1 cellular context compared by ENCODE assay signal in genomic region chr6:15247750-15248450, GRCh38.
TF ChIP-seq lines count a peak whose summit lies in the region.

No MANE protein-coding gene starts in this region.

TF ChIP-seq in GM12878, 131 proteins besides CTCF, POLR2A, EP300 and RAD21 (continued from another document and continues in another):
- TF ChIP-seq BCLAF1 (IDR thresholded peaks at IDR 0.05) (no peak), TCF12 (IDR thresholded peaks at IDR 0.05; ENCODE audit: low read depth, low read length) (no peak), BHLHE40 (IDR thresholded peaks at IDR 0.05; ENCODE audit: borderline replicate concordance in 1 of 2, low read depth in 2 of 2, low read length in 1 of 2) (no peak), ESRRA (IDR thresholded peaks at IDR 0.05; ENCODE audit: low read length) (no peak), ELK1 (IDR thresholded peaks at IDR 0.05; ENCODE audit: low read depth, low read length) (no peak), ZNF622 (IDR thresholded peaks at IDR 0.05) (no peak), SMC3 (IDR thresholded peaks at IDR 0.05; ENCODE audit: borderline replicate concordance, low read length) (no peak), EGR1 (IDR thresholded peaks at IDR 0.05; ENCODE audit: borderline replicate concordance in 1 of 2, low read depth in 2 of 2, low read length in 2 of 2) (no peak), SP1 (IDR thresholded peaks at IDR 0.05; ENCODE audit: low read depth, low read length) (no peak), MXI1 (IDR thresholded peaks at IDR 0.05; ENCODE audit: low read depth, low read length) (no peak), IKZF2 (IDR thresholded peaks at IDR 0.05) (peak in 1 of 2 experiments; percentile 26; a peak in 1 of 4 replicates), BCL11A (IDR thresholded peaks at IDR 0.05; ENCODE audit: low read depth, low read length) (no peak), BMI1 (IDR thresholded peaks at IDR 0.05; ENCODE audit: borderline replicate concordance) (no peak), SUZ12 (IDR thresholded peaks at IDR 0.05; ENCODE audit: unreplicated experiment) (no peak), RUNX3 (IDR thresholded peaks at IDR 0.05; ENCODE audit: low read length) (peak; percentile 20; the same call in 1 of the 2 replicates), ZBTB40 (IDR thresholded peaks at IDR 0.05; ENCODE audit: borderline replicate concordance) (no peak), LARP7 (IDR thresholded peaks at IDR 0.05) (peak; percentile 43; the same call in 1 of the 2 replicates), NRF1 (conservative IDR thresholded peaks at IDR 0.05; ENCODE audit: low read depth, low read length) (no peak), MYC (IDR thresholded peaks at IDR 0.05; ENCODE audit: insufficient read depth, insufficient read length, insufficient replicate concordance, low read length, severe bottlenecking) (no peak), YY1 (IDR thresholded peaks at IDR 0.05; ENCODE audit: low read depth, low read length) (no peak), MYB (IDR thresholded peaks at IDR 0.05; ENCODE audit: borderline replicate concordance, low read depth, low read length) (no peak), WRNIP1 (IDR thresholded peaks at IDR 0.05; ENCODE audit: borderline replicate concordance, low read depth, low read length) (no peak), PML (IDR thresholded peaks at IDR 0.05; ENCODE audit: low read length) (no peak), IKZF1 (conservative IDR thresholded peaks at IDR 0.05) (peak; percentile 48), IRF4 (IDR thresholded peaks at IDR 0.05; ENCODE audit: low read depth, low read length) (no peak), FOXM1 (IDR thresholded peaks at IDR 0.05; ENCODE audit: low read depth, low read length) (no peak), TCF3 (IDR thresholded peaks at IDR 0.05; ENCODE audit: borderline replicate concordance, insufficient read depth, low read depth, low read length) (no peak), GABPA (IDR thresholded peaks at IDR 0.05; ENCODE audit: low read depth) (no peak), HDGF (IDR thresholded peaks at IDR 0.05) (no peak), JUND (IDR thresholded peaks at IDR 0.05; ENCODE audit: low read depth, low read length) (no peak), CHD2 (IDR thresholded peaks at IDR 0.05; ENCODE audit: borderline replicate concordance, low read depth, low read length) (no peak), BACH1 (IDR thresholded peaks at IDR 0.05; ENCODE audit: borderline replicate concordance) (no peak), CBFB (IDR thresholded peaks at IDR 0.05; ENCODE audit: low read depth) (no peak), HCFC1 (IDR thresholded peaks at IDR 0.05; ENCODE audit: low read length) (no peak), ZNF207 (IDR thresholded peaks at IDR 0.05; ENCODE audit: borderline replicate concordance) (no peak), POLR2AphosphoS2 (IDR thresholded peaks at IDR 0.05; ENCODE audit: low read depth, low read length) (no peak), SMAD5 (IDR thresholded peaks at IDR 0.05; ENCODE audit: low read depth) (no peak), PAX8 (IDR thresholded peaks at IDR 0.05) (no peak), SREBF2 (IDR thresholded peaks at IDR 0.05; ENCODE audit: low read length) (no peak), ZNF384 (IDR thresholded peaks at IDR 0.05; ENCODE audit: borderline replicate concordance, low read depth, low read length) (no peak)
- TF ChIP-seq, protein P1, sequence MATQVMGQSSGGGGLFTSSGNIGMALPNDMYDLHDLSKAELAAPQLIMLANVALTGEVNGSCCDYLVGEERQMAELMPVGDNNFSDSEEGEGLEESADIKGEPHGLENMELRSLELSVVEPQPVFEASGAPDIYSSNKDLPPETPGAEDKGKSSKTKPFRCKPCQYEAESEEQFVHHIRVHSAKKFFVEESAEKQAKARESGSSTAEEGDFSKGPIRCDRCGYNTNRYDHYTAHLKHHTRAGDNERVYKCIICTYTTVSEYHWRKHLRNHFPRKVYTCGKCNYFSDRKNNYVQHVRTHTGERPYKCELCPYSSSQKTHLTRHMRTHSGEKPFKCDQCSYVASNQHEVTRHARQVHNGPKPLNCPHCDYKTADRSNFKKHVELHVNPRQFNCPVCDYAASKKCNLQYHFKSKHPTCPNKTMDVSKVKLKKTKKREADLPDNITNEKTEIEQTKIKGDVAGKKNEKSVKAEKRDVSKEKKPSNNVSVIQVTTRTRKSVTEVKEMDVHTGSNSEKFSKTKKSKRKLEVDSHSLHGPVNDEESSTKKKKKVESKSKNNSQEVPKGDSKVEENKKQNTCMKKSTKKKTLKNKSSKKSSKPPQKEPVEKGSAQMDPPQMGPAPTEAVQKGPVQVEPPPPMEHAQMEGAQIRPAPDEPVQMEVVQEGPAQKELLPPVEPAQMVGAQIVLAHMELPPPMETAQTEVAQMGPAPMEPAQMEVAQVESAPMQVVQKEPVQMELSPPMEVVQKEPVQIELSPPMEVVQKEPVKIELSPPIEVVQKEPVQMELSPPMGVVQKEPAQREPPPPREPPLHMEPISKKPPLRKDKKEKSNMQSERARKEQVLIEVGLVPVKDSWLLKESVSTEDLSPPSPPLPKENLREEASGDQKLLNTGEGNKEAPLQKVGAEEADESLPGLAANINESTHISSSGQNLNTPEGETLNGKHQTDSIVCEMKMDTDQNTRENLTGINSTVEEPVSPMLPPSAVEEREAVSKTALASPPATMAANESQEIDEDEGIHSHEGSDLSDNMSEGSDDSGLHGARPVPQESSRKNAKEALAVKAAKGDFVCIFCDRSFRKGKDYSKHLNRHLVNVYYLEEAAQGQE (IDR thresholded peaks at IDR 0.05; ENCODE audit: low read depth, low read length) = no peak
- TF ChIP-seq, protein P2, sequence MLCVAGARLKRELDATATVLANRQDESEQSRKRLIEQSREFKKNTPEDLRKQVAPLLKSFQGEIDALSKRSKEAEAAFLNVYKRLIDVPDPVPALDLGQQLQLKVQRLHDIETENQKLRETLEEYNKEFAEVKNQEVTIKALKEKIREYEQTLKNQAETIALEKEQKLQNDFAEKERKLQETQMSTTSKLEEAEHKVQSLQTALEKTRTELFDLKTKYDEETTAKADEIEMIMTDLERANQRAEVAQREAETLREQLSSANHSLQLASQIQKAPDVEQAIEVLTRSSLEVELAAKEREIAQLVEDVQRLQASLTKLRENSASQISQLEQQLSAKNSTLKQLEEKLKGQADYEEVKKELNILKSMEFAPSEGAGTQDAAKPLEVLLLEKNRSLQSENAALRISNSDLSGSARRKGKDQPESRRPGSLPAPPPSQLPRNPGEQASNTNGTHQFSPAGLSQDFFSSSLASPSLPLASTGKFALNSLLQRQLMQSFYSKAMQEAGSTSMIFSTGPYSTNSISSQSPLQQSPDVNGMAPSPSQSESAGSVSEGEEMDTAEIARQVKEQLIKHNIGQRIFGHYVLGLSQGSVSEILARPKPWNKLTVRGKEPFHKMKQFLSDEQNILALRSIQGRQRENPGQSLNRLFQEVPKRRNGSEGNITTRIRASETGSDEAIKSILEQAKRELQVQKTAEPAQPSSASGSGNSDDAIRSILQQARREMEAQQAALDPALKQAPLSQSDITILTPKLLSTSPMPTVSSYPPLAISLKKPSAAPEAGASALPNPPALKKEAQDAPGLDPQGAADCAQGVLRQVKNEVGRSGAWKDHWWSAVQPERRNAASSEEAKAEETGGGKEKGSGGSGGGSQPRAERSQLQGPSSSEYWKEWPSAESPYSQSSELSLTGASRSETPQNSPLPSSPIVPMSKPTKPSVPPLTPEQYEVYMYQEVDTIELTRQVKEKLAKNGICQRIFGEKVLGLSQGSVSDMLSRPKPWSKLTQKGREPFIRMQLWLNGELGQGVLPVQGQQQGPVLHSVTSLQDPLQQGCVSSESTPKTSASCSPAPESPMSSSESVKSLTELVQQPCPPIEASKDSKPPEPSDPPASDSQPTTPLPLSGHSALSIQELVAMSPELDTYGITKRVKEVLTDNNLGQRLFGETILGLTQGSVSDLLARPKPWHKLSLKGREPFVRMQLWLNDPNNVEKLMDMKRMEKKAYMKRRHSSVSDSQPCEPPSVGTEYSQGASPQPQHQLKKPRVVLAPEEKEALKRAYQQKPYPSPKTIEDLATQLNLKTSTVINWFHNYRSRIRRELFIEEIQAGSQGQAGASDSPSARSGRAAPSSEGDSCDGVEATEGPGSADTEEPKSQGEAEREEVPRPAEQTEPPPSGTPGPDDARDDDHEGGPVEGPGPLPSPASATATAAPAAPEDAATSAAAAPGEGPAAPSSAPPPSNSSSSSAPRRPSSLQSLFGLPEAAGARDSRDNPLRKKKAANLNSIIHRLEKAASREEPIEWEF (IDR thresholded peaks at IDR 0.05; ENCODE audit: insufficient replicate concordance, low read depth, low read length) = no peak
- TF ChIP-seq, protein P3, sequence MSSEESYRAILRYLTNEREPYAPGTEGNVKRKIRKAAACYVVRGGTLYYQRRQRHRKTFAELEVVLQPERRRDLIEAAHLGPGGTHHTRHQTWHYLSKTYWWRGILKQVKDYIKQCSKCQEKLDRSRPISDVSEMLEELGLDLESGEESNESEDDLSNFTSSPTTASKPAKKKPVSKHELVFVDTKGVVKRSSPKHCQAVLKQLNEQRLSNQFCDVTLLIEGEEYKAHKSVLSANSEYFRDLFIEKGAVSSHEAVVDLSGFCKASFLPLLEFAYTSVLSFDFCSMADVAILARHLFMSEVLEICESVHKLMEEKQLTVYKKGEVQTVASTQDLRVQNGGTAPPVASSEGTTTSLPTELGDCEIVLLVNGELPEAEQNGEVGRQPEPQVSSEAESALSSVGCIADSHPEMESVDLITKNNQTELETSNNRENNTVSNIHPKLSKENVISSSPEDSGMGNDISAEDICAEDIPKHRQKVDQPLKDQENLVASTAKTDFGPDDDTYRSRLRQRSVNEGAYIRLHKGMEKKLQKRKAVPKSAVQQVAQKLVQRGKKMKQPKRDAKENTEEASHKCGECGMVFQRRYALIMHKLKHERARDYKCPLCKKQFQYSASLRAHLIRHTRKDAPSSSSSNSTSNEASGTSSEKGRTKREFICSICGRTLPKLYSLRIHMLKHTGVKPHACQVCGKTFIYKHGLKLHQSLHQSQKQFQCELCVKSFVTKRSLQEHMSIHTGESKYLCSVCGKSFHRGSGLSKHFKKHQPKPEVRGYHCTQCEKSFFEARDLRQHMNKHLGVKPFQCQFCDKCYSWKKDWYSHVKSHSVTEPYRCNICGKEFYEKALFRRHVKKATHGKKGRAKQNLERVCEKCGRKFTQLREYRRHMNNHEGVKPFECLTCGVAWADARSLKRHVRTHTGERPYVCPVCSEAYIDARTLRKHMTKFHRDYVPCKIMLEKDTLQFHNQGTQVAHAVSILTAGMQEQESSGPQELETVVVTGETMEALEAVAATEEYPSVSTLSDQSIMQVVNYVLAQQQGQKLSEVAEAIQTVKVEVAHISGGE (CRISPR knock-in tag; IDR thresholded peaks at IDR 0.05) = no peak
- TF ChIP-seq, protein P4, sequence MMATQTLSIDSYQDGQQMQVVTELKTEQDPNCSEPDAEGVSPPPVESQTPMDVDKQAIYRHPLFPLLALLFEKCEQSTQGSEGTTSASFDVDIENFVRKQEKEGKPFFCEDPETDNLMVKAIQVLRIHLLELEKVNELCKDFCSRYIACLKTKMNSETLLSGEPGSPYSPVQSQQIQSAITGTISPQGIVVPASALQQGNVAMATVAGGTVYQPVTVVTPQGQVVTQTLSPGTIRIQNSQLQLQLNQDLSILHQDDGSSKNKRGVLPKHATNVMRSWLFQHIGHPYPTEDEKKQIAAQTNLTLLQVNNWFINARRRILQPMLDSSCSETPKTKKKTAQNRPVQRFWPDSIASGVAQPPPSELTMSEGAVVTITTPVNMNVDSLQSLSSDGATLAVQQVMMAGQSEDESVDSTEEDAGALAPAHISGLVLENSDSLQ (IDR thresholded peaks at IDR 0.05) = no peak
